Comparison of ENCODE assay signal across 1 cellular context in genomic region chr13:24675806-24676570, GRCh38.
TF ChIP-seq lines count a peak whose summit lies in the region.

No MANE protein-coding gene starts in this region.

TF ChIP-seq in GM23338, 12 proteins besides CTCF, POLR2A, EP300 and RAD21 (continued from another document):
- TF ChIP-seq, protein P1, sequence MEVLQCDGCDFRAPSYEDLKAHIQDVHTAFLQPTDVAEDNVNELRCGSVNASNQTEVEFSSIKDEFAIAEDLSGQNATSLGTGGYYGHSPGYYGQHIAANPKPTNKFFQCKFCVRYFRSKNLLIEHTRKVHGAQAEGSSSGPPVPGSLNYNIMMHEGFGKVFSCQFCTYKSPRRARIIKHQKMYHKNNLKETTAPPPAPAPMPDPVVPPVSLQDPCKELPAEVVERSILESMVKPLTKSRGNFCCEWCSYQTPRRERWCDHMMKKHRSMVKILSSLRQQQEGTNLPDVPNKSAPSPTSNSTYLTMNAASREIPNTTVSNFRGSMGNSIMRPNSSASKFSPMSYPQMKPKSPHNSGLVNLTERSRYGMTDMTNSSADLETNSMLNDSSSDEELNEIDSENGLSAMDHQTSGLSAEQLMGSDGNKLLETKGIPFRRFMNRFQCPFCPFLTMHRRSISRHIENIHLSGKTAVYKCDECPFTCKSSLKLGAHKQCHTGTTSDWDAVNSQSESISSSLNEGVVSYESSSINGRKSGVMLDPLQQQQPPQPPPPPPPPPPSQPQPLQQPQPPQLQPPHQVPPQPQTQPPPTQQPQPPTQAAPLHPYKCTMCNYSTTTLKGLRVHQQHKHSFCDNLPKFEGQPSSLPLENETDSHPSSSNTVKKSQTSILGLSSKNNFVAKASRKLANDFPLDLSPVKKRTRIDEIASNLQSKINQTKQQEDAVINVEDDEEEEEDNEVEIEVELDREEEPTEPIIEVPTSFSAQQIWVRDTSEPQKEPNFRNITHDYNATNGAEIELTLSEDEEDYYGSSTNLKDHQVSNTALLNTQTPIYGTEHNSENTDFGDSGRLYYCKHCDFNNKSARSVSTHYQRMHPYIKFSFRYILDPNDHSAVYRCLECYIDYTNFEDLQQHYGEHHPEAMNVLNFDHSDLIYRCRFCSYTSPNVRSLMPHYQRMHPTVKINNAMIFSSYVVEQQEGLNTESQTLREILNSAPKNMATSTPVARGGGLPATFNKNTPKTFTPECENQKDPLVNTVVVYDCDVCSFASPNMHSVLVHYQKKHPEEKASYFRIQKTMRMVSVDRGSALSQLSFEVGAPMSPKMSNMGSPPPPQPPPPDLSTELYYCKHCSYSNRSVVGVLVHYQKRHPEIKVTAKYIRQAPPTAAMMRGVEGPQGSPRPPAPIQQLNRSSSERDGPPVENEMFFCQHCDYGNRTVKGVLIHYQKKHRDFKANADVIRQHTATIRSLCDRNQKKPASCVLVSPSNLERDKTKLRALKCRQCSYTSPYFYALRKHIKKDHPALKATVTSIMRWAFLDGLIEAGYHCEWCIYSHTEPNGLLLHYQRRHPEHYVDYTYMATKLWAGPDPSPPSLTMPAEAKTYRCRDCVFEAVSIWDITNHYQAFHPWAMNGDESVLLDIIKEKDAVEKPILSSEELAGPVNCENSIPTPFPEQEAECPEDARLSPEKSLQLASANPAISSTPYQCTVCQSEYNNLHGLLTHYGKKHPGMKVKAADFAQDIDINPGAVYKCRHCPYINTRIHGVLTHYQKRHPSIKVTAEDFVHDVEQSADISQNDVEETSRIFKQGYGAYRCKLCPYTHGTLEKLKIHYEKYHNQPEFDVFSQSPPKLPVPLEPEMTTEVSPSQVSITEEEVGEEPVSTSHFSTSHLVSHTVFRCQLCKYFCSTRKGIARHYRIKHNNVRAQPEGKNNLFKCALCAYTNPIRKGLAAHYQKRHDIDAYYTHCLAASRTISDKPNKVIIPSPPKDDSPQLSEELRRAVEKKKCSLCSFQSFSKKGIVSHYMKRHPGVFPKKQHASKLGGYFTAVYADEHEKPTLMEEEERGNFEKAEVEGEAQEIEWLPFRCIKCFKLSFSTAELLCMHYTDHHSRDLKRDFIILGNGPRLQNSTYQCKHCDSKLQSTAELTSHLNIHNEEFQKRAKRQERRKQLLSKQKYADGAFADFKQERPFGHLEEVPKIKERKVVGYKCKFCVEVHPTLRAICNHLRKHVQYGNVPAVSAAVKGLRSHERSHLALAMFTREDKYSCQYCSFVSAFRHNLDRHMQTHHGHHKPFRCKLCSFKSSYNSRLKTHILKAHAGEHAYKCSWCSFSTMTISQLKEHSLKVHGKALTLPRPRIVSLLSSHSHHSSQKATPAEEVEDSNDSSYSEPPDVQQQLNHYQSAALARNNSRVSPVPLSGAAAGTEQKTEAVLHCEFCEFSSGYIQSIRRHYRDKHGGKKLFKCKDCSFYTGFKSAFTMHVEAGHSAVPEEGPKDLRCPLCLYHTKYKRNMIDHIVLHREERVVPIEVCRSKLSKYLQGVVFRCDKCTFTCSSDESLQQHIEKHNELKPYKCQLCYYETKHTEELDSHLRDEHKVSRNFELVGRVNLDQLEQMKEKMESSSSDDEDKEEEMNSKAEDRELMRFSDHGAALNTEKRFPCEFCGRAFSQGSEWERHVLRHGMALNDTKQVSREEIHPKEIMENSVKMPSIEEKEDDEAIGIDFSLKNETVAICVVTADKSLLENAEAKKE (CRISPR knock-in tag; IDR thresholded peaks at IDR 0.05): no peak
- TF ChIP-seq ETS1 (IDR thresholded peaks at IDR 0.05) (no peak), JUNB (IDR thresholded peaks at IDR 0.05; ENCODE audit: unreplicated experiment) (no peak)
